Comparison of ENCODE assay signal across 1 cellular context in genomic region chr22:50473088-50473487, GRCh38.
TF ChIP-seq lines count a peak whose summit lies in the region.

No MANE protein-coding gene starts in this region.

TF ChIP-seq in WTC11, 78 proteins besides CTCF, POLR2A, EP300 and RAD21 (continued from another document):
- TF ChIP-seq, protein P1, sequence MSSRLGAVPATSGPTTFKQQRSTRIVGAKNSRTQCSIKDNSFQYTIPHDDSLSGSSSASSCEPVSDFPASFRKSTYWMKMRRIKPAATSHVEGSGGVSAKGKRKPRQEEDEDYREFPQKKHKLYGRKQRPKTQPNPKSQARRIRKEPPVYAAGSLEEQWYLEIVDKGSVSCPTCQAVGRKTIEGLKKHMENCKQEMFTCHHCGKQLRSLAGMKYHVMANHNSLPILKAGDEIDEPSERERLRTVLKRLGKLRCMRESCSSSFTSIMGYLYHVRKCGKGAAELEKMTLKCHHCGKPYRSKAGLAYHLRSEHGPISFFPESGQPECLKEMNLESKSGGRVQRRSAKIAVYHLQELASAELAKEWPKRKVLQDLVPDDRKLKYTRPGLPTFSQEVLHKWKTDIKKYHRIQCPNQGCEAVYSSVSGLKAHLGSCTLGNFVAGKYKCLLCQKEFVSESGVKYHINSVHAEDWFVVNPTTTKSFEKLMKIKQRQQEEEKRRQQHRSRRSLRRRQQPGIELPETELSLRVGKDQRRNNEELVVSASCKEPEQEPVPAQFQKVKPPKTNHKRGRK (CRISPR knock-in tag; IDR thresholded peaks at IDR 0.05; ENCODE audit: borderline replicate concordance), result no peak
- TF ChIP-seq ZNF317 (CRISPR knock-in tag; IDR thresholded peaks at IDR 0.05; ENCODE audit: borderline replicate concordance, low read depth) (no peak), ZNF263 (CRISPR knock-in tag; IDR thresholded peaks at IDR 0.05; ENCODE audit: low read depth) (no peak)
TF ChIP-seq in WTC11: peak in this region for 0.
